ENCODE assay signal across 18 cellular contexts in the genomic region with DNA sequence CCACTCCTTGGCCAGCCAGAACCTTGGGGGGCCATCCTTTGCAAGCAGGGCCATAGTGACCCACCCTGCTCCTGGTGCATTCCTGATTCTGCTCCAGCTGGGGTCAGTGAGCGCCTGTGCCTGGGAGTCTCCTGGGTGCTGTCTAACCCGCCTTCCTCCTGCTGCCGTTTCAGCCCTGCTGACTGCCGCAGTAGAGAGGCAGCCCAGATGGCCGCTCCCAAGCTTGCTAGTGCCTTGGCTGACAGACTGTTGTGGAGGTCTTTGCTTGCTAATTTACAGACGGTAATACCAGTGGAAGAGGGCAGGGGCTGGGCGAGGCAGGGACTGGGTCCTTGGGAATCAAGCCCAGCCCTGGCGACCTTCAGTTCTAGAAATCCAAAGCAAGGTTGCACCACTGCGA.
"Had no signal": no experiment of that assay in that cellular context is flagged by ENCODE, and none has a peak within 500 bp of the region (broad histone marks: within the 10 kb centered on the region; RNA-seq: fewer than 3 reads in every experiment).

No MANE protein-coding gene starts in this region.

- H3K27ac Mint-ChIP-seq: activated naive CD8-positive, alpha-beta T cell; nephron progenitor cell had no signal

- H3K27me3 Mint-ChIP-seq: activated naive CD8-positive, alpha-beta T cell; brain had no signal

- H3K4me3 Mint-ChIP-seq: activated naive CD8-positive, alpha-beta T cell; activated T-cell treated with anti-CD3 and anti-CD28 coated beads, Interleukin-2, amount 50 U/mL, for 4 hours; brain; nephron progenitor cell had no signal

- DNase-seq: activated CD4-positive, alpha-beta T cell treated with anti-CD3 and anti-CD28 coated beads, Interleukin-2, amount 50 U/mL, for 48 hours; activated CD4-positive, CD25-positive, alpha-beta regulatory T cell treated with anti-CD3 and anti-CD28 coated beads, Interleukin-2, amount 50 U/mL, for 72 hours; activated effector memory CD4-positive, alpha-beta T cell treated with anti-CD3 and anti-CD28 coated beads, Interleukin-2, amount 50 U/mL, for 16 hours; activated T-cell treated with anti-CD3 and anti-CD28 coated beads, Interleukin-2, amount 50 U/mL, for 4 hours; central memory CD4-positive, alpha-beta T cell; effector CD8-positive, alpha-beta T cell; esophagus squamous epithelium; hypothalamus; kidney; nephron progenitor cell; sigmoid colon; stimulated activated CD4-positive, alpha-beta T cell treated with anti-CD3 and anti-CD28 coated beads, Interleukin-2, amount 100 ng/mL, for 24 hours; stomach; T1000; testis; upper lobe of left lung had no signal
